1 cellular context compared by ENCODE assay signal in the genomic region with DNA sequence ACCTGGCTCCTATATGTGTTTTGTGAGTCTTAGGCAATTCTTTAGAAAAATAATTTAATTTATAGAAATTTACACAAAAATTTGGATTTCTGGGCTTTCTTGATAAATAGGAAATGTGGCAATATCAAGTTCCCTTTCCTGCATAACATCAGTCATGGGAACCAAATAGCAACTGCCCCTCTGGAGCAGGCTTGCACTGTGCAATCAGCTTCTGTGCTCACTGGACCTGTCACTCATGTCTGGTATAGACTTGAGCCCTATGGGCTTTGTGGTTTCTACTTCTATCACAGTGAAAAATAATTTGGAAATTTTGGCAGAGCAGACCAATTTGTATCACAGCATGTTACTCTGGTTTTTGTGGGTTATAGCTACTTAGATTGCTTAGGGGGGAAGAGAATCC.
TF ChIP-seq lines count a peak whose summit lies in the region.

No MANE protein-coding gene starts in this region.

TF ChIP-seq in GM23338, 12 proteins besides CTCF, POLR2A, EP300 and RAD21 (continued from another document):
- TF ChIP-seq, protein P1, sequence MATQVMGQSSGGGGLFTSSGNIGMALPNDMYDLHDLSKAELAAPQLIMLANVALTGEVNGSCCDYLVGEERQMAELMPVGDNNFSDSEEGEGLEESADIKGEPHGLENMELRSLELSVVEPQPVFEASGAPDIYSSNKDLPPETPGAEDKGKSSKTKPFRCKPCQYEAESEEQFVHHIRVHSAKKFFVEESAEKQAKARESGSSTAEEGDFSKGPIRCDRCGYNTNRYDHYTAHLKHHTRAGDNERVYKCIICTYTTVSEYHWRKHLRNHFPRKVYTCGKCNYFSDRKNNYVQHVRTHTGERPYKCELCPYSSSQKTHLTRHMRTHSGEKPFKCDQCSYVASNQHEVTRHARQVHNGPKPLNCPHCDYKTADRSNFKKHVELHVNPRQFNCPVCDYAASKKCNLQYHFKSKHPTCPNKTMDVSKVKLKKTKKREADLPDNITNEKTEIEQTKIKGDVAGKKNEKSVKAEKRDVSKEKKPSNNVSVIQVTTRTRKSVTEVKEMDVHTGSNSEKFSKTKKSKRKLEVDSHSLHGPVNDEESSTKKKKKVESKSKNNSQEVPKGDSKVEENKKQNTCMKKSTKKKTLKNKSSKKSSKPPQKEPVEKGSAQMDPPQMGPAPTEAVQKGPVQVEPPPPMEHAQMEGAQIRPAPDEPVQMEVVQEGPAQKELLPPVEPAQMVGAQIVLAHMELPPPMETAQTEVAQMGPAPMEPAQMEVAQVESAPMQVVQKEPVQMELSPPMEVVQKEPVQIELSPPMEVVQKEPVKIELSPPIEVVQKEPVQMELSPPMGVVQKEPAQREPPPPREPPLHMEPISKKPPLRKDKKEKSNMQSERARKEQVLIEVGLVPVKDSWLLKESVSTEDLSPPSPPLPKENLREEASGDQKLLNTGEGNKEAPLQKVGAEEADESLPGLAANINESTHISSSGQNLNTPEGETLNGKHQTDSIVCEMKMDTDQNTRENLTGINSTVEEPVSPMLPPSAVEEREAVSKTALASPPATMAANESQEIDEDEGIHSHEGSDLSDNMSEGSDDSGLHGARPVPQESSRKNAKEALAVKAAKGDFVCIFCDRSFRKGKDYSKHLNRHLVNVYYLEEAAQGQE (IDR thresholded peaks at IDR 0.05; ENCODE audit: unreplicated experiment), result no peak
- no peak for TF ChIP-seq ZNF114 (CRISPR knock-in tag; IDR thresholded peaks at IDR 0.05)
